Comparison of ENCODE assay signal across 1 cellular context in the genomic region with DNA sequence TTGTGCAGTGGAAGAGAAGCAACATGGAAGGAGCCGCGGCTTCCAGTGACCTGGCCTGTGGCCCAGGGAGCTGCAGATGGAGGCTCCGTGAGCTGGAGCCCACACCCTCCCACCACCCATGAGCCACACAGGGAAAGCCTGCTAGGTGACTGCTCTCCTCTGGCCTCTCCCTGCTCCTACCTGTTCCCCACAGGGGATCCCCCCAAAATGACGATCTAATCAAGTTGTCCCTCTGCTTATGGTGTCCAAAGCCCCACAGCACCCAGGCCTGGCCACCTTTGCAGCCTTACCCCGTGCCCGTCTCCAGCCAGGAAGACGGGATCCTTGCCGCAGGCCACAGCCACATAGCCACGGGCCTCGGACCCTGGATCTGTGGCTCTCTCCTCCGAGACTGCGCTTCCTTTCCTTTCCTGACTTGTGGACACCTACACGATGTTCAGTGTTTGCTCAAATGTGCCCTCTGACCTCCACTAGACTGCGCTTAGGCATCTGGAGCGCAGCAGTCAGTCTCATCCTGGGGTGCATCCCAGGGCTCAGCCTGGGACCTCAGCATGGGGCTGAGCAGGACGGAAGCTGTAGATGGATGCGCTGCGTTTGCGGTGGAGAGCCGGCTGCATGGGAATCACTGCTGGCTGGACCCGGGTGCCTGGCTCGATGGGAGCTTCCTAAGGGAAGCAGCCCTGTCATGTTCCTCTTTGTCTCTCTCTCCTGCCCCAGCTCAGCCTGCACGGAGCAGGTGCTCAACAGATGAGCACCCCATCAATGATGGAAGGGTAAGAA.
TF ChIP-seq lines count a peak whose summit lies in the region.

No MANE protein-coding gene starts in this region.

TF ChIP-seq in H1, 55 proteins besides CTCF, POLR2A, EP300 and RAD21:
- TF ChIP-seq, protein P1, sequence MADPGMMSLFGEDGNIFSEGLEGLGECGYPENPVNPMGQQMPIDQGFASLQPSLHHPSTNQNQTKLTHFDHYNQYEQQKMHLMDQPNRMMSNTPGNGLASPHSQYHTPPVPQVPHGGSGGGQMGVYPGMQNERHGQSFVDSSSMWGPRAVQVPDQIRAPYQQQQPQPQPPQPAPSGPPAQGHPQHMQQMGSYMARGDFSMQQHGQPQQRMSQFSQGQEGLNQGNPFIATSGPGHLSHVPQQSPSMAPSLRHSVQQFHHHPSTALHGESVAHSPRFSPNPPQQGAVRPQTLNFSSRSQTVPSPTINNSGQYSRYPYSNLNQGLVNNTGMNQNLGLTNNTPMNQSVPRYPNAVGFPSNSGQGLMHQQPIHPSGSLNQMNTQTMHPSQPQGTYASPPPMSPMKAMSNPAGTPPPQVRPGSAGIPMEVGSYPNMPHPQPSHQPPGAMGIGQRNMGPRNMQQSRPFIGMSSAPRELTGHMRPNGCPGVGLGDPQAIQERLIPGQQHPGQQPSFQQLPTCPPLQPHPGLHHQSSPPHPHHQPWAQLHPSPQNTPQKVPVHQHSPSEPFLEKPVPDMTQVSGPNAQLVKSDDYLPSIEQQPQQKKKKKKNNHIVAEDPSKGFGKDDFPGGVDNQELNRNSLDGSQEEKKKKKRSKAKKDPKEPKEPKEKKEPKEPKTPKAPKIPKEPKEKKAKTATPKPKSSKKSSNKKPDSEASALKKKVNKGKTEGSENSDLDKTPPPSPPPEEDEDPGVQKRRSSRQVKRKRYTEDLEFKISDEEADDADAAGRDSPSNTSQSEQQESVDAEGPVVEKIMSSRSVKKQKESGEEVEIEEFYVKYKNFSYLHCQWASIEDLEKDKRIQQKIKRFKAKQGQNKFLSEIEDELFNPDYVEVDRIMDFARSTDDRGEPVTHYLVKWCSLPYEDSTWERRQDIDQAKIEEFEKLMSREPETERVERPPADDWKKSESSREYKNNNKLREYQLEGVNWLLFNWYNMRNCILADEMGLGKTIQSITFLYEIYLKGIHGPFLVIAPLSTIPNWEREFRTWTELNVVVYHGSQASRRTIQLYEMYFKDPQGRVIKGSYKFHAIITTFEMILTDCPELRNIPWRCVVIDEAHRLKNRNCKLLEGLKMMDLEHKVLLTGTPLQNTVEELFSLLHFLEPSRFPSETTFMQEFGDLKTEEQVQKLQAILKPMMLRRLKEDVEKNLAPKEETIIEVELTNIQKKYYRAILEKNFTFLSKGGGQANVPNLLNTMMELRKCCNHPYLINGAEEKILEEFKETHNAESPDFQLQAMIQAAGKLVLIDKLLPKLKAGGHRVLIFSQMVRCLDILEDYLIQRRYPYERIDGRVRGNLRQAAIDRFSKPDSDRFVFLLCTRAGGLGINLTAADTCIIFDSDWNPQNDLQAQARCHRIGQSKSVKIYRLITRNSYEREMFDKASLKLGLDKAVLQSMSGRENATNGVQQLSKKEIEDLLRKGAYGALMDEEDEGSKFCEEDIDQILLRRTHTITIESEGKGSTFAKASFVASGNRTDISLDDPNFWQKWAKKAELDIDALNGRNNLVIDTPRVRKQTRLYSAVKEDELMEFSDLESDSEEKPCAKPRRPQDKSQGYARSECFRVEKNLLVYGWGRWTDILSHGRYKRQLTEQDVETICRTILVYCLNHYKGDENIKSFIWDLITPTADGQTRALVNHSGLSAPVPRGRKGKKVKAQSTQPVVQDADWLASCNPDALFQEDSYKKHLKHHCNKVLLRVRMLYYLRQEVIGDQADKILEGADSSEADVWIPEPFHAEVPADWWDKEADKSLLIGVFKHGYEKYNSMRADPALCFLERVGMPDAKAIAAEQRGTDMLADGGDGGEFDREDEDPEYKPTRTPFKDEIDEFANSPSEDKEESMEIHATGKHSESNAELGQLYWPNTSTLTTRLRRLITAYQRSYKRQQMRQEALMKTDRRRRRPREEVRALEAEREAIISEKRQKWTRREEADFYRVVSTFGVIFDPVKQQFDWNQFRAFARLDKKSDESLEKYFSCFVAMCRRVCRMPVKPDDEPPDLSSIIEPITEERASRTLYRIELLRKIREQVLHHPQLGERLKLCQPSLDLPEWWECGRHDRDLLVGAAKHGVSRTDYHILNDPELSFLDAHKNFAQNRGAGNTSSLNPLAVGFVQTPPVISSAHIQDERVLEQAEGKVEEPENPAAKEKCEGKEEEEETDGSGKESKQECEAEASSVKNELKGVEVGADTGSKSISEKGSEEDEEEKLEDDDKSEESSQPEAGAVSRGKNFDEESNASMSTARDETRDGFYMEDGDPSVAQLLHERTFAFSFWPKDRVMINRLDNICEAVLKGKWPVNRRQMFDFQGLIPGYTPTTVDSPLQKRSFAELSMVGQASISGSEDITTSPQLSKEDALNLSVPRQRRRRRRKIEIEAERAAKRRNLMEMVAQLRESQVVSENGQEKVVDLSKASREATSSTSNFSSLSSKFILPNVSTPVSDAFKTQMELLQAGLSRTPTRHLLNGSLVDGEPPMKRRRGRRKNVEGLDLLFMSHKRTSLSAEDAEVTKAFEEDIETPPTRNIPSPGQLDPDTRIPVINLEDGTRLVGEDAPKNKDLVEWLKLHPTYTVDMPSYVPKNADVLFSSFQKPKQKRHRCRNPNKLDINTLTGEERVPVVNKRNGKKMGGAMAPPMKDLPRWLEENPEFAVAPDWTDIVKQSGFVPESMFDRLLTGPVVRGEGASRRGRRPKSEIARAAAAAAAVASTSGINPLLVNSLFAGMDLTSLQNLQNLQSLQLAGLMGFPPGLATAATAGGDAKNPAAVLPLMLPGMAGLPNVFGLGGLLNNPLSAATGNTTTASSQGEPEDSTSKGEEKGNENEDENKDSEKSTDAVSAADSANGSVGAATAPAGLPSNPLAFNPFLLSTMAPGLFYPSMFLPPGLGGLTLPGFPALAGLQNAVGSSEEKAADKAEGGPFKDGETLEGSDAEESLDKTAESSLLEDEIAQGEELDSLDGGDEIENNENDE (IDR thresholded peaks at IDR 0.05; ENCODE audit: insufficient replicate concordance, low read length), result no peak
- TF ChIP-seq TBP (IDR thresholded peaks at IDR 0.05; ENCODE audit: low read depth, low read length) (no peak), ZNF274 (IDR thresholded peaks at IDR 0.05; ENCODE audit: borderline replicate concordance, extremely low read depth, low read length) (no peak), POLR2AphosphoS5 (IDR thresholded peaks at IDR 0.05; ENCODE audit: low read depth, low read length) (no peak), CREB1 (IDR thresholded peaks at IDR 0.05) (no peak), CBX5 (IDR thresholded peaks at IDR 0.05; ENCODE audit: low read depth, low read length) (no peak), RNF2 (IDR thresholded peaks at IDR 0.05; ENCODE audit: borderline replicate concordance, low read depth, low read length, missing control alignments, poor library complexity, severe bottlenecking) (no peak), SRF (IDR thresholded peaks at IDR 0.05; ENCODE audit: low read depth, low read length) (no peak), JUN (IDR thresholded peaks at IDR 0.05; ENCODE audit: low read depth, low read length) (no peak), NRF1 (IDR thresholded peaks at IDR 0.05; ENCODE audit: low read depth, low read length) (no peak), PHF8 (conservative IDR thresholded peaks at IDR 0.05; ENCODE audit: low read depth, low read length) (no peak), RBBP5 (IDR thresholded peaks at IDR 0.05; ENCODE audit: borderline replicate concordance, low read depth, low read length) (no peak), KDM1A (IDR thresholded peaks at IDR 0.05; ENCODE audit: borderline replicate concordance, low read length) (no peak)
- TF ChIP-seq, protein P2, sequence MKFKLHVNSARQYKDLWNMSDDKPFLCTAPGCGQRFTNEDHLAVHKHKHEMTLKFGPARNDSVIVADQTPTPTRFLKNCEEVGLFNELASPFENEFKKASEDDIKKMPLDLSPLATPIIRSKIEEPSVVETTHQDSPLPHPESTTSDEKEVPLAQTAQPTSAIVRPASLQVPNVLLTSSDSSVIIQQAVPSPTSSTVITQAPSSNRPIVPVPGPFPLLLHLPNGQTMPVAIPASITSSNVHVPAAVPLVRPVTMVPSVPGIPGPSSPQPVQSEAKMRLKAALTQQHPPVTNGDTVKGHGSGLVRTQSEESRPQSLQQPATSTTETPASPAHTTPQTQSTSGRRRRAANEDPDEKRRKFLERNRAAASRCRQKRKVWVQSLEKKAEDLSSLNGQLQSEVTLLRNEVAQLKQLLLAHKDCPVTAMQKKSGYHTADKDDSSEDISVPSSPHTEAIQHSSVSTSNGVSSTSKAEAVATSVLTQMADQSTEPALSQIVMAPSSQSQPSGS (IDR thresholded peaks at IDR 0.05; ENCODE audit: low read length), result no peak
- TF ChIP-seq, protein P3, sequence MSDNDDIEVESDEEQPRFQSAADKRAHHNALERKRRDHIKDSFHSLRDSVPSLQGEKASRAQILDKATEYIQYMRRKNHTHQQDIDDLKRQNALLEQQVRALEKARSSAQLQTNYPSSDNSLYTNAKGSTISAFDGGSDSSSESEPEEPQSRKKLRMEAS (IDR thresholded peaks at IDR 0.05), result no peak
